ENCODE assay signal across 22 cellular contexts in the genomic region with DNA sequence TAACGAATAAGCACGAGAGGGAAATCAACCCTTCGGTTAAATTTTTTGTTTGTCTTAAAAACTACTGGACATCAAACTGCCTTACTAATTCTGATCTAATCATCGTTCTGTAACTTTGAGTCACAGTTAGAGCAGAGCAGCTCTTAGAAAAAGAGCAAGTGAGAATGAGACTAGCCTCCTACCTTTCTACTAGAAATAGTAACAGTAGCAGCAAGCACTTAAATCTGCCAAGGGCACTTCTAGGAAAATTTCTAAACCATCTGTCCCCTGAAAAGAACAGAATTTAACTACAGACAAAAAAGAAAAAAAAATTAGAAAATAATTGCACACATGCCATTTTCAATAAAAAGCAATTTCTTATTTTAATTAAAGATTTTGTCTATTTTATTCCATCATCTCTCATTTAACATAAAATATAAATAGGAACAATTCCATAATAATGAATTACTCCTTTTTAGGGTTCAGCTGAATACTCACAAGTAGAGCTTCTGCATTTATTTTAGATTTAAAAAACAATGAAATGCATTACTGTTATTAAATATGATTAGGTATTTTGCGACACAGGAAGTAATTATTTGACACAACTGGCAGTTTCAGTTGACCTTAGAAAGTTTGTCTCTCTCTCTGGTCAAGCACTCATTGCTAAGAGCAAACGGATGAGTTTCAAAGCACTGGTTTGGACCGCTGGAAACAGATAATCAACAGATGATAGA.
"Had no signal": no experiment of that assay in that cellular context is flagged by ENCODE, and none has a peak within 500 bp of the region (broad histone marks: within the 10 kb centered on the region; RNA-seq: fewer than 3 reads in every experiment).

No MANE protein-coding gene starts in this region.

- ATAC-seq: lower lobe of right lung; natural killer cell treated with Interleukin-12 subunit alpha and Interleukin-12 subunit beta and Interleukin-15 and Interleukin-18, amount 100 ng/mL, for 72 hours; stimulated activated effector memory CD8-positive, alpha-beta T cell treated with anti-CD3 and anti-CD28 coated beads, Interleukin-12 subunit alpha, Interleukin-12 subunit beta, amount 100 ng/mL, for 72 hours; WTC11 had no signal

- H3K27me3 Mint-ChIP-seq: activated CD4-positive, alpha-beta memory T cell treated with anti-CD3 and anti-CD28 coated beads, Interleukin-2, amount 10 ng/mL, durations not matched to agents 7 days and 5 days; activated naive CD4-positive, alpha-beta T cell treated with anti-CD3 and anti-CD28 coated beads, Interleukin-2, amount 10 ng/mL, durations not matched to agents 7 days and 5 days; activated T-cell treated with anti-CD3 and anti-CD28 coated beads, Interleukin-2, amount 50 U/mL, for 24 hours; natural killer cell treated with Interleukin-12 subunit alpha and Interleukin-12 subunit beta and Interleukin-15 and Interleukin-18, amount 100 ng/mL, for 72 hours had no signal

- H3K4me3 Mint-ChIP-seq: activated CD4-positive, alpha-beta memory T cell treated with anti-CD3 and anti-CD28 coated beads, Interleukin-2, amount 10 ng/mL, durations not matched to agents 7 days and 5 days; activated naive CD4-positive, alpha-beta T cell treated with anti-CD3 and anti-CD28 coated beads, Interleukin-2, amount 10 ng/mL, durations not matched to agents 7 days and 5 days; activated T-cell treated with anti-CD3 and anti-CD28 coated beads, Interleukin-2, amount 50 U/mL, for 24 hours; mesothelial cell of epicardium; natural killer cell treated with Interleukin-12 subunit alpha and Interleukin-12 subunit beta and Interleukin-15 and Interleukin-18, amount 100 ng/mL, for 72 hours; stimulated activated effector memory CD8-positive, alpha-beta T cell treated with anti-CD3 and anti-CD28 coated beads, Interleukin-12 subunit alpha, Interleukin-12 subunit beta, amount 100 ng/mL, for 72 hours; T-helper 2 cell treated with Interferon-gamma antibody and Interleukin-4, amounts not matched to agents 5 μg/mL and 100 μg/mL, for 36 hours; type B pancreatic cell; WTC11 had no signal

- H3K9me3 ChIP-seq: lower lobe of right lung, sigmoid colon, stomach, testis had no signal

- H3K27ac Mint-ChIP-seq: activated CD4-positive, alpha-beta memory T cell treated with anti-CD3 and anti-CD28 coated beads, Interleukin-2, amount 10 ng/mL, durations not matched to agents 7 days and 5 days; activated naive CD4-positive, alpha-beta T cell treated with anti-CD3 and anti-CD28 coated beads, Interleukin-2, amount 10 ng/mL, durations not matched to agents 7 days and 5 days; activated T-cell treated with anti-CD3 and anti-CD28 coated beads, Interleukin-2, amount 50 U/mL, for 24 hours; activated T-helper 2 cell treated with anti-CD3 and anti-CD28 coated beads, Interferon-gamma antibody, Interleukin-2, Interleukin-4, amounts not matched to agents 10 μg/mL and 5 μg/mL and 100 μg/mL, durations not matched to agents 14 hours and 24 hours and 36 hours; mesothelial cell of epicardium; natural killer cell treated with Interleukin-12 subunit alpha and Interleukin-12 subunit beta and Interleukin-15 and Interleukin-18, amount 100 ng/mL, for 72 hours; stimulated activated effector memory CD8-positive, alpha-beta T cell treated with anti-CD3 and anti-CD28 coated beads, Interleukin-12 subunit alpha, Interleukin-12 subunit beta, amount 100 ng/mL, for 72 hours; T-helper 2 cell treated with Interferon-gamma antibody and Interleukin-4, amounts not matched to agents 5 μg/mL and 100 μg/mL, for 36 hours; type B pancreatic cell; WTC11 had no signal

- H3K4me3 ChIP-seq: coronary artery, lower lobe of right lung, sigmoid colon, stomach, testis had no signal

- H3K4me1 ChIP-seq: lower lobe of right lung, sigmoid colon, stomach, testis had no signal

- H3K27ac ChIP-seq: coronary artery, lower lobe of right lung, sigmoid colon, stomach, testis had no signal

- H3K36me3 ChIP-seq: lower lobe of right lung, sigmoid colon, stomach had no signal

- H3K9me3 Mint-ChIP-seq: activated CD4-positive, alpha-beta memory T cell treated with anti-CD3 and anti-CD28 coated beads, Interleukin-2, amount 10 ng/mL, durations not matched to agents 7 days and 5 days; type B pancreatic cell had no signal

- DNase-seq: activated CD4-positive, alpha-beta memory T cell treated with anti-CD3 and anti-CD28 coated beads, Interleukin-2, amount 10 ng/mL, durations not matched to agents 7 days and 5 days; activated CD4-positive, alpha-beta T cell treated with anti-CD3 and anti-CD28 coated beads for 4 hours; activated naive CD4-positive, alpha-beta T cell treated with anti-CD3 and anti-CD28 coated beads, Interleukin-2, amount 10 ng/mL, durations not matched to agents 7 days and 5 days; activated T-cell treated with anti-CD3 and anti-CD28 coated beads, Interleukin-2, amount 50 U/mL, for 24 hours; aorta; erythroblast; glutamatergic neuron; left colon; lower lobe of right lung; nucleus accumbens; sigmoid colon; stimulated activated CD4-positive, alpha-beta T cell treated with anti-CD3 and anti-CD28 coated beads, Interleukin-4, amount 100 ng/mL, for 24 hours; stomach; testis had no signal

- H3K36me3 Mint-ChIP-seq: activated naive CD4-positive, alpha-beta T cell treated with anti-CD3 and anti-CD28 coated beads, Interleukin-2, amount 10 ng/mL, durations not matched to agents 7 days and 5 days; mesothelial cell of epicardium; natural killer cell treated with Interleukin-12 subunit alpha and Interleukin-12 subunit beta and Interleukin-15 and Interleukin-18, amount 100 ng/mL, for 72 hours; stimulated activated effector memory CD8-positive, alpha-beta T cell treated with anti-CD3 and anti-CD28 coated beads, Interleukin-12 subunit alpha, Interleukin-12 subunit beta, amount 100 ng/mL, for 72 hours; type B pancreatic cell; WTC11 had no signal

- H3K4me1 Mint-ChIP-seq: activated CD4-positive, alpha-beta memory T cell treated with anti-CD3 and anti-CD28 coated beads, Interleukin-2, amount 10 ng/mL, durations not matched to agents 7 days and 5 days; activated naive CD4-positive, alpha-beta T cell treated with anti-CD3 and anti-CD28 coated beads, Interleukin-2, amount 10 ng/mL, durations not matched to agents 7 days and 5 days; stimulated activated effector memory CD8-positive, alpha-beta T cell treated with anti-CD3 and anti-CD28 coated beads, Interleukin-12 subunit alpha, Interleukin-12 subunit beta, amount 100 ng/mL, for 72 hours had no signal
